ENCODE assay signal across 2 cellular contexts in genomic region chr5:179195561-179196419, GRCh38.
TF ChIP-seq lines count a peak whose summit lies in the region.

No MANE protein-coding gene starts in this region.

TF ChIP-seq in liver, 16 proteins besides CTCF, POLR2A, EP300 and RAD21:
- TF ChIP-seq NR2F2 (IDR thresholded peaks at IDR 0.05) (peak; percentile 79), ATF3 (IDR thresholded peaks at IDR 0.05) (no peak)

TF ChIP-seq in HepG2, 621 proteins besides CTCF, POLR2A, EP300 and RAD21:
- no peak for TF ChIP-seq ZNF281 (CRISPR knock-in tag; IDR thresholded peaks at IDR 0.05; ENCODE audit: borderline replicate concordance)
- no peak for TF ChIP-seq BATF2 (CRISPR knock-in tag; IDR thresholded peaks at IDR 0.05)
- no peak for TF ChIP-seq POGK (CRISPR knock-in tag; conservative IDR thresholded peaks at IDR 0.05)
- TF ChIP-seq HDAC1 (CRISPR knock-in tag; IDR thresholded peaks at IDR 0.05) = no peak
- TF ChIP-seq RBFOX2 (IDR thresholded peaks at IDR 0.05; ENCODE audit: low read depth, low read length) = no peak
- TF ChIP-seq AKAP8 (CRISPR knock-in tag; IDR thresholded peaks at IDR 0.05) = no peak
- no peak for TF ChIP-seq ZNF160 (CRISPR knock-in tag; IDR thresholded peaks at IDR 0.05)
